Comparison of ENCODE assay signal across 9 cellular contexts in genomic region chr1:246329900-246330299, GRCh38.
DNase-seq lines count a peak whose midpoint lies in the region; ATAC-seq lines count a peak whose summit lies in the region.
"Had no signal": no experiment of that assay in that cellular context is flagged by ENCODE, and none has a peak within 500 bp of the region (broad histone marks: within the 10 kb centered on the region; RNA-seq: fewer than 3 reads in every experiment).

No MANE protein-coding gene starts in this region.

- ATAC-seq in HG02623 (IDR thresholded peaks at IDR 0.05; ENCODE audit: unreplicated experiment) = peak; percentile 99
- peak; percentile 96 for ATAC-seq in stimulated activated naive CD8-positive, alpha-beta T cell treated with anti-CD3 and anti-CD28 coated beads, Interleukin-15, Interleukin-2, amounts not matched to agents 100 U/mL and 50 U/mL, for 24 hours

- peak overlapping the region in 2 of 3 donors; percentile 49 to 83 for H3K27ac Mint-ChIP-seq in IgD-negative memory B cell

- peak; percentile 32 for DNase-seq in stimulated activated CD4-positive, alpha-beta T cell treated with anti-CD3 and anti-CD28 coated beads, Interleukin-15, amount 100 ng/mL, for 24 hours
- no peak for DNase-seq in stimulated activated CD4-positive, alpha-beta T cell treated with anti-CD3 and anti-CD28 coated beads, Interleukin-2, amount 100 ng/mL, for 48 hours
- DNase-seq in stimulated activated naive CD8-positive, alpha-beta T cell treated with anti-CD3 and anti-CD28 coated beads, Interleukin-15, Interleukin-2, amounts not matched to agents 100 U/mL and 50 U/mL, for 24 hours = no peak
- DNase-seq in NCI-H446 treated with DMSO at 0.1 percent for 48 hours (lab: John Stamatoyannopoulos, UW) (no peak), SHP77 treated with DMSO at 0.1 percent for 48 hours (lab: John Stamatoyannopoulos, UW) (no peak), SIG-M5 treated with dmso at 0.1 percent for 504 hours (lab: John Stamatoyannopoulos, UW; ENCODE audit: unreplicated experiment) (no peak)
- DNase-seq: NCI-H82 had no signal

- H3K4me3 Mint-ChIP-seq in IgD-negative memory B cell = no peak overlapping the region

- peaks cover 21% of the 10 kb centered on the region for H3K36me3 Mint-ChIP-seq in IgD-negative memory B cell

- peaks cover 4 to 5% (median 5%) of the 10 kb centered on the region in 3 donors for H3K9me3 Mint-ChIP-seq in IgD-negative memory B cell

- H3K4me1 Mint-ChIP-seq in IgD-negative memory B cell = peaks cover 11 to 19% (median 12%) of the 10 kb centered on the region in 3 donors

- no peaks in the 10 kb centered on the region for H3K27me3 Mint-ChIP-seq in IgD-negative memory B cell
